8 cellular contexts compared by ENCODE assay signal in genomic region chr12:32755654-32756475, GRCh38. TPM values are rescaled to one million over a fixed set of nuclear protein-coding genes. Genes with fewer than 3 reads are reported as not detected.
DNase-seq lines count a peak whose midpoint lies in the region; ATAC-seq, FAIRE-seq and TF ChIP-seq lines count a peak whose summit lies in the region.

YARS2 (minus strand) TSS chr12:32755897; CDS start chr12:32755874, 23 bp downstream.

- peak within 1 kb of the TSS; percentile 84 for H3K4me3 Mint-ChIP-seq in T-helper 1 cell treated with Interleukin-12 subunit alpha and Interleukin-12 subunit beta and Interleukin-4 antibody, amounts not matched to agents 30 μg/mL and 1 μg/mL, for 36 hours

- peaks cover 0 to 20% of the 10 kb centered on the region in 2 donors for H3K4me1 ChIP-seq in right atrium auricular region
- peaks cover 22% of the 10 kb centered on the region for H3K4me1 ChIP-seq in vagina

- peak; percentile 95 for FAIRE-seq in GM12892 (lab: Jason Lieb, UNC)

- DNase-seq in GM12892 (ENCODE audit: insufficient read length) (peak; percentile 40), NCI-H146 treated with DMSO at 0.1 percent for 48 hours (lab: John Stamatoyannopoulos, UW; ENCODE audit: unreplicated experiment) (peak; percentile 98), amygdala (lab: John Stamatoyannopoulos, UW) (peak; percentile 25 to 96 (median 87)), right atrium auricular region (ENCODE audit: low spot score) (peak; percentile 96), pulmonary artery endothelial cell (ENCODE audit: low read depth, low spot score) (peak; percentile 97), vagina (ENCODE audit: extremely low spot score in 2 of 2) (peak in 1 of 2 donors; percentile 96)

- peaks cover 20% of the 10 kb centered on the region for H3K4me1 Mint-ChIP-seq in T-helper 1 cell treated with Interleukin-12 subunit alpha and Interleukin-12 subunit beta and Interleukin-4 antibody, amounts not matched to agents 30 μg/mL and 1 μg/mL, for 36 hours (ENCODE audit: low read depth)

- TF ChIP-seq POLR2A in GM12892 (IDR thresholded peaks at IDR 0.05; ENCODE audit: low read depth, low read length) = peak; percentile 92
- TF ChIP-seq POLR2A in vagina (IDR thresholded peaks at IDR 0.05) = no peak

- peak; percentile 86 for ATAC-seq in HG02870 (IDR thresholded peaks at IDR 0.05; ENCODE audit: unreplicated experiment)

- H3K9me3 Mint-ChIP-seq in T-helper 1 cell treated with Interleukin-12 subunit alpha and Interleukin-12 subunit beta and Interleukin-4 antibody, amounts not matched to agents 30 μg/mL and 1 μg/mL, for 36 hours = no peaks in the 10 kb centered on the region

- H3K27ac ChIP-seq in right atrium auricular region = peak within 1 kb of the TSS; percentile 89 to 97
- H3K27ac ChIP-seq in vagina = peak within 1 kb of the TSS; percentile 92

- peaks cover 18% of the 10 kb centered on the region for H3K36me3 Mint-ChIP-seq in T-helper 1 cell treated with Interleukin-12 subunit alpha and Interleukin-12 subunit beta and Interleukin-4 antibody, amounts not matched to agents 30 μg/mL and 1 μg/mL, for 36 hours (ENCODE audit: low read depth)

- TF ChIP-seq CTCF in right atrium auricular region (IDR thresholded peaks at IDR 0.05) (peak; percentile 67 to 86), vagina (IDR thresholded peaks at IDR 0.05) (peak; percentile 62 to 78 (median 65))

- H3K4me3 ChIP-seq in right atrium auricular region (peak within 1 kb of the TSS; percentile 78 to 94), vagina (peak within 1 kb of the TSS; percentile 79 to 89)

- no peaks in the 10 kb centered on the region for H3K27me3 Mint-ChIP-seq in T-helper 1 cell treated with Interleukin-12 subunit alpha and Interleukin-12 subunit beta and Interleukin-4 antibody, amounts not matched to agents 30 μg/mL and 1 μg/mL, for 36 hours (ENCODE audit: low read depth)

- intact Hi-C loops in vagina (cut with DNase I) = loop anchor here (5.0 kb wide), 1 partner anchor 1266 kb away; the partner anchor contains the start of gene ALG10

- H3K36me3 ChIP-seq in right atrium auricular region (peaks cover 21% of the 10 kb centered on the region), vagina (peaks cover 0 to 4% of the 10 kb centered on the region in 2 donors)

- peak within 1 kb of the TSS; percentile 82 for H3K27ac Mint-ChIP-seq in T-helper 1 cell treated with Interleukin-12 subunit alpha and Interleukin-12 subunit beta and Interleukin-4 antibody, amounts not matched to agents 30 μg/mL and 1 μg/mL, for 36 hours

- H3K9me3 ChIP-seq in right atrium auricular region (no peaks in the 10 kb centered on the region), vagina (no peaks in the 10 kb centered on the region)

- no peaks in the 10 kb centered on the region for H3K27me3 ChIP-seq in right atrium auricular region
- no peaks in the 10 kb centered on the region for H3K27me3 ChIP-seq in vagina

RNA-seq across cellular contexts. Expression of gene YARS2, which starts in this region (rescaled TPM):
- 19.3 TPM for polyA plus RNA-seq in GM12892 (2012; ENCODE audit: missing spikeins)
- total RNA-seq in right atrium auricular region = 10 to 100 TPM in 1 of 2 donors, 1 to 10 TPM in 1; 8.3 to 10.7 TPM
- 44.9 and 52.1 TPM in 2 replicates for total RNA-seq in pulmonary artery endothelial cell
- total RNA-seq in vagina = 23.6 TPM
